Comparison of ENCODE assay signal across 21 cellular contexts in the genomic region with DNA sequence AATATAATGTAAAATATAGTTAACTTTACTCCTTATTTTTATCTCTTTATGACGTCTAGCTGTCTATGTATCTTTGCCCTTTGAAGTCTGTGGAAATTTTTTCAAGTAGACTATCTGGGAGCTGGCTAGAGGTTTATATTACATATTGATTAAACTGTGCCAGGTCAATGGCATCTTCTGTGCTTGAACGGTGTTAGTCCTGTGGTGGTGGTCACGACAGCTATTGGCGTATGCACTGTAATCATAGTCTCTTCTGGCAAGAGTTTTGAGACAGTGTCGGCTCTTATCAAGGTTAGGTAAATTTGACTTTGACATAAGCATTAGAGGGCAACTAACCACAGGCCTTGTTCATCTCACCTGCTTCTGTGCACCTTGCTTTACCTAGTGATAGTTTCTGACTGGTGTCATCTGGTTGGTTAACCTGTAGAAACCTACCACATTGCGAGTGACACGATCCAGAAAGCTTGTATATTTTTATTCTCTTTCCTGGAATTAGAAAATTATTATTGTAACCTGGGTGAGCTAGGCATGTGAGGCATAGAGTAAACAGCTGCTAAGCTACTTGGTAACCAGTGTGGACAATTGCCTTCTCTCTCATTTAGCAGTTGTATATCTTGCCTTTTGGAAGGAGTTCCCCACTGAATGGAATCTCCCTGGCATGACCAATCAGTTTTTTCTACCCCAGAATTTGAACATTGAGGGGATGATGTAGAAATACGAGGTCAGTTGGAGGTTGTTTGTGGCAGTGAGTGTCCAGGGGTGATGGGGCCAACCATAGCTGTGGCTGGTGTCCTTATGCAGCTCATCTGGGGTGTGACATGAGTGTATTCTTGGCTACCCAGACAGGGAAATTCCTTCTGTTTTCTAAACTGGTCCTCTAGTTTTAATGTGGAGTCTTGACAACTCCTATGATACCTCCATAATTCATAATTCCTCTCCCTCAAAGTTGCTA. TPM values are rescaled to one million over a fixed set of nuclear protein-coding genes. Genes with fewer than 3 reads are reported as not detected.
A peak's percentile ranks its signal among the peaks of the same experiment; 100 is the strongest.
DNase-seq lines count a peak whose midpoint lies in the region; ATAC-seq, FAIRE-seq and TF ChIP-seq lines count a peak whose summit lies in the region.
"Had no signal": no experiment of that assay in that cellular context is flagged by ENCODE, and none has a peak within 500 bp of the region (broad histone marks: within the 10 kb centered on the region; RNA-seq: fewer than 3 reads in every experiment).

No MANE protein-coding gene starts in this region.

- H3K79me1 ChIP-seq in H9 (ENCODE audit: insufficient read depth, low read depth, low read length, poor library complexity, severe bottlenecking) = no peaks in the 10 kb centered on the region

- H3K4me3 ChIP-seq in Caco-2 (ENCODE audit: low read depth, low read length) (no peak overlapping the region), pancreas (no peak overlapping the region)
- H3K4me3 ChIP-seq: BLaER1 had no signal

- H3K4me3 Mint-ChIP-seq in Caco-2 (ENCODE audit: unreplicated experiment) (peak overlapping the region; percentile 66), H9 (no peak overlapping the region)
- H3K4me3 Mint-ChIP-seq: CD4-positive, alpha-beta memory T cell had no signal

- H3K56ac ChIP-seq in H9 (ENCODE audit: insufficient read length, low read depth, low read length) = no peak overlapping the region

- no peak overlapping the region for H2AK5ac ChIP-seq in H9 (ENCODE audit: insufficient read length, low read length)

- FAIRE-seq in GM12892 (lab: Jason Lieb, UNC) (peak; percentile 5), pancreas (lab: Jason Lieb, UNC) (no peak)

- H3K27ac Mint-ChIP-seq in Caco-2 (ENCODE audit: unreplicated experiment) (peak overlapping the region; percentile 39), H9 (no peak overlapping the region; a peak in 1 of 7 replicates)
- H3K27ac Mint-ChIP-seq: CD4-positive, alpha-beta memory T cell had no signal

- no peak overlapping the region for H3T11ph ChIP-seq in H9 (ENCODE audit: low read length)

- DNase-seq in Caco-2 (no peak), GM12892 (ENCODE audit: insufficient read length) (no peak), left lobe of liver (ENCODE audit: low spot score) (no peak), pancreas (no peak), H9 (no peak), GM03348 (ENCODE audit: low spot score) (no peak)
- DNase-seq: CD4-positive, alpha-beta memory T cell; DMS79; H7; NCI-H1417; NCI-H187; NCI-H2171; NCI-H510A; NCI-H748 treated with DMSO at 0.1 percent for 48 hours; OCI-M1; RPMI8226; SIG-M5 had no signal

- no peaks in the 10 kb centered on the region for H3K79me2 ChIP-seq in H9 (ENCODE audit: insufficient read depth, low read length)

- H4K20me1 ChIP-seq in H9 (ENCODE audit: control insufficient read depth, insufficient read depth, insufficient read length) = no peaks in the 10 kb centered on the region
- H4K20me1 ChIP-seq: BLaER1 had no signal

- ATAC-seq in left lobe of liver (peak; percentile 86), pancreas (peak; percentile 53 to 77 (median 64)), GM18873 (IDR thresholded peaks at IDR 0.05; ENCODE audit: low FRiP score, unreplicated experiment) (no peak), GM21447 (IDR thresholded peaks at IDR 0.05; ENCODE audit: unreplicated experiment) (no peak)
- ATAC-seq: SK-N-SH treated with all-trans-retinoic acid at 6 μM for 48 hours had no signal

- H3K4me1 ChIP-seq in Caco-2 = peaks cover 64% of the 10 kb centered on the region
- H3K4me1 ChIP-seq in pancreas = peaks cover 5 to 7% (median 7%) of the 10 kb centered on the region in 3 donors
- no peaks in the 10 kb centered on the region for H3K4me1 ChIP-seq in H9 (ENCODE audit: insufficient read depth, low read length)
- H3K4me1 ChIP-seq: BLaER1 had no signal

- H2BK15ac ChIP-seq in H9 (ENCODE audit: low read depth, low read length) = no peak overlapping the region

- H2BK120ac ChIP-seq in H9 (ENCODE audit: low read depth, low read length, poor library complexity, severe bottlenecking) = no peak overlapping the region

- no peak overlapping the region for H3K9ac ChIP-seq in H9 (ENCODE audit: extremely low read depth, insufficient read length, low read length)
- H3K9ac ChIP-seq: BLaER1 had no signal

- H2BK20ac ChIP-seq in H9 (ENCODE audit: low read depth, low read length, poor library complexity, severe bottlenecking) = no peak overlapping the region

- no peak overlapping the region for H3K4ac ChIP-seq in H9 (ENCODE audit: low read depth, low read length)

- H4K91ac ChIP-seq in H9 (ENCODE audit: insufficient read length, low read depth, low read length) = no peak overlapping the region

- H3K9me3 ChIP-seq in Caco-2 (no peaks in the 10 kb centered on the region), pancreas (no peaks in the 10 kb centered on the region), H9 (ENCODE audit: control insufficient read depth, low read depth, low read length) (no peaks in the 10 kb centered on the region)
- H3K9me3 ChIP-seq: BLaER1 had no signal

- TF ChIP-seq CTCF in Caco-2 (IDR thresholded peaks at IDR 0.05; ENCODE audit: insufficient read depth in 1 of 2, low read depth in 1 of 2, low read length in 1 of 2, severe bottlenecking in 1 of 2, unreplicated experiment in 1 of 2) (no peak), pancreas (IDR thresholded peaks at IDR 0.05) (no peak), H9 (conservative IDR thresholded peaks at IDR 0.05) (no peak)

- H3K23me2 ChIP-seq in H9 (ENCODE audit: insufficient read length, low read depth, low read length, poor library complexity, severe bottlenecking) = no peaks in the 10 kb centered on the region

- no peak overlapping the region for H4K5ac ChIP-seq in H9 (ENCODE audit: insufficient read length, low read depth, low read length)

- no peak overlapping the region for H2BK5ac ChIP-seq in H9 (ENCODE audit: insufficient read length, low read length)

- 25 to 30% methylated on average over 8 of the region's 8 CpGs for WGBS in pancreas, 2 donors
- no CpG with 5 or more reads among the region's 8 CpGs for WGBS in H9 (ENCODE audit: extremely low coverage, insufficient read length, low lambda C conversion rate)

- H3K18ac ChIP-seq in H9 (ENCODE audit: insufficient read length, low read depth, low read length) = no peak overlapping the region

- H3K36me3 ChIP-seq in Caco-2 (ENCODE audit: control insufficient read depth, insufficient read depth, low read length) (no peaks in the 10 kb centered on the region), pancreas (peaks cover 0 to 4% (median 0%) of the 10 kb centered on the region in 3 donors)
- H3K36me3 ChIP-seq: BLaER1 had no signal

- no peak for TF ChIP-seq POLR2A in GM12892 (IDR thresholded peaks at IDR 0.05; ENCODE audit: low read depth, low read length)

- no peak overlapping the region for H3K14ac ChIP-seq in H9 (ENCODE audit: insufficient read depth, low read length)

- H2BK12ac ChIP-seq in H9 (ENCODE audit: insufficient read length, low read depth, low read length) = no peak overlapping the region

- H3K23ac ChIP-seq in H9 (ENCODE audit: insufficient read length, low read depth, low read length) = no peak overlapping the region

- H3K27me3 Mint-ChIP-seq in Caco-2 (ENCODE audit: insufficient read depth, unreplicated experiment) (no peaks in the 10 kb centered on the region), H9 (ENCODE audit: low read depth) (no peaks in the 10 kb centered on the region)
- H3K27me3 Mint-ChIP-seq: CD4-positive, alpha-beta memory T cell had no signal

- no peak overlapping the region for H4K8ac ChIP-seq in H9 (replicated peaks; ENCODE audit: insufficient read length, low read depth, low read length)

- H3K4me1 Mint-ChIP-seq in Caco-2 (ENCODE audit: low read depth, unreplicated experiment) (peaks cover 62% of the 10 kb centered on the region), H9 (peaks cover 5 to 8% of the 10 kb centered on the region in 2 experiments)

- peaks cover 48% of the 10 kb centered on the region for H3K36me3 Mint-ChIP-seq in Caco-2 (ENCODE audit: insufficient read depth, unreplicated experiment)
- peaks cover 5 to 9% (median 6%) of the 10 kb centered on the region in 3 experiments; a peak in 3 of 7 replicates for H3K36me3 Mint-ChIP-seq in H9 (ENCODE audit: insufficient read depth in 1 of 3, low read depth in 3 of 3)
- H3K36me3 Mint-ChIP-seq: CD4-positive, alpha-beta memory T cell had no signal

- intact Hi-C loops in Caco-2 (cut with micrococcal nuclease; ENCODE audit: unreplicated experiment) (no loop called here), pancreas (cut with DNase I) (no loop called here)

- H3K27ac ChIP-seq in pancreas = peak overlapping the region in 2 of 4 donors; percentile 1 to 10
- no peak overlapping the region for H3K27ac ChIP-seq in H9 (ENCODE audit: insufficient read length, low read depth, low read length)
- H3K27ac ChIP-seq: BLaER1 had no signal

- peaks cover 8% of the 10 kb centered on the region for H3K9me3 Mint-ChIP-seq in Caco-2 (ENCODE audit: unreplicated experiment)
- H3K9me3 Mint-ChIP-seq in H9 = no peaks in the 10 kb centered on the region

- no TSS peak for BruUV-seq in Caco-2 (replicated peaks; lab: Mats Ljungman, UMichigan)

- POLR2A ChIA-PET in Caco-2 (lab: Charles Lee) = interaction anchor here (0.6 to 1.3 kb wide), 2 partner anchors 46 to 131 kb away, joined by 4 to 6 read pairs; a partner anchor contains a TSS

- no peak overlapping the region for H2AFZ ChIP-seq in H9 (ENCODE audit: low read length)

- no peaks in the 10 kb centered on the region for H3K27me3 ChIP-seq in Caco-2 (replicated peaks; ENCODE audit: control insufficient read depth, insufficient read depth, low read length)
- no peaks in the 10 kb centered on the region for H3K27me3 ChIP-seq in pancreas
- H3K27me3 ChIP-seq in H9 (ENCODE audit: insufficient read depth, low read length) = no peaks in the 10 kb centered on the region
- H3K27me3 ChIP-seq: BLaER1 had no signal

- no peak overlapping the region for H3K4me2 ChIP-seq in H9 (ENCODE audit: insufficient read depth, insufficient read length, low read length)
- H3K4me2 ChIP-seq: BLaER1 had no signal

- CTCF ChIA-PET in Caco-2 (lab: Charles Lee) = no interaction called here

RNA-seq across cellular contexts. Expression of a gene that starts 45.9 kb away (rescaled TPM):
- total RNA-seq in Caco-2 (2022) (102 and 106 TPM in 2 replicates), left lobe of liver (30.3 TPM), pancreas (10 to 100 TPM in 5 of 6 donors, 1 to 10 TPM in 1; 6.7 to 22.1 (median 12.1) TPM), H9 (2021) (11.7 and 11.8 TPM in 2 replicates)
- polyA plus RNA-seq in GM12892 (2012; ENCODE audit: missing spikeins) = 0.19 TPM
- 10 to 100 TPM in 1 of 2 donors, 1 to 10 TPM in 1; 6.1 to 11.7 TPM for polyA plus RNA-seq in pancreas

Comparison
In these comparisons a context has a peak if more than half of its experiments do, and no peak if none do; other contexts are left out.
1. ATAC-seq: peak in left lobe of liver (single experiment) and pancreas (4 of 4); none in GM18873 (single experiment) and GM21447 (single experiment).